In the genomic region with DNA sequence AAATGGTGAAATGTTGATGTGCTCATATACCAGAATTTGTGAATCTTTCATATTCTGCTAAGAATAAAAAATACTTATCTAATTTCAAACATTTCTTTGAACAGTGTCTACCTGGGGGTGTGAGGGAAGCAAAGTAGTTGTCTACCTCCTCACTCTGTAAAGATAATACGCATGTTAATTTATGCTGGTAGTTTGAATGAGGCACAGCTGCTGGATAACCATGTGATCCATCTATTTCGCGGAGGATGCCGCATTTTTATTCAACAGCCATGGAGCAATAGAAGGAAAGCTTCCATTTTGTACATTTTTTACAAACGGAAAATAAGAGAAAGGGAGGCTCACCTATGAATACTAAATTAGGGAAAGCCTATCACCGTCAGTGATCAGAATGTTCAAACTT, we compare ENCODE assay signal across 26 cellular contexts.
"Had no signal": no experiment of that assay in that cellular context is flagged by ENCODE, and none has a peak within 500 bp of the region (broad histone marks: within the 10 kb centered on the region; RNA-seq: fewer than 3 reads in every experiment).

No MANE protein-coding gene starts in this region.

- H3K27me3 ChIP-seq: SJCRH30 had no signal

- H3K4me1 Mint-ChIP-seq: T-cell had no signal

- DNase-seq: Karpas-422, MM.1S, MV-4-11, NCI-H1436 treated with DMSO at 0.1 percent for 48 hours, NCI-H1694 treated with DMSO at 0.1 percent for 48 hours, NCI-H187 treated with DMSO at 0.1 percent for 48 hours, NCI-H2029, NCI-H2171 treated with DMSO at 0.1 percent for 48 hours, NCI-H2227 treated with DMSO at 0.1 percent for 48 hours, NCI-H345, NCI-H446, NCI-H510A treated with DMSO at 0.1 percent for 48 hours, NCI-H524 treated with DMSO at 0.1 percent for 48 hours, NCI-H526 treated with DMSO at 0.1 percent for 48 hours, NCI-H82, PC-9, SHP77, SIG-M5, SJCRH30, T-cell had no signal

- H3K4me2 ChIP-seq: KMS-11, PC-9 had no signal

- H3K36me3 Mint-ChIP-seq: T-cell had no signal

- H3K4me3 Mint-ChIP-seq: T-cell had no signal

- H2AFZ ChIP-seq: PC-9 had no signal

- H3K27me3 Mint-ChIP-seq: T-cell had no signal

- H3K4me1 ChIP-seq: SJCRH30 had no signal

- ATAC-seq: Panc1, Right ventricle myocardium inferior, SK-N-SH treated with all-trans-retinoic acid at 6 μM for 48 hours, T-cell had no signal

- H3K27ac Mint-ChIP-seq: T-cell had no signal

- H3K9ac ChIP-seq: KMS-11 had no signal

- H3K27ac ChIP-seq: KMS-11, PC-9, RWPE1, SJCRH30, SK-N-MC had no signal

- H3K9me3 ChIP-seq: SJCRH30 had no signal

- H3K36me3 ChIP-seq: SJCRH30 had no signal

- H3K4me3 ChIP-seq: PC-9, SJCRH30, SK-N-MC had no signal
